ENCODE assay signal across 21 cellular contexts in genomic region chr10:30042820-30043219, GRCh38. TPM values are rescaled to one million over a fixed set of nuclear protein-coding genes. Genes with fewer than 3 reads are reported as not detected.
DNase-seq lines count a peak whose midpoint lies in the region; ATAC-seq and TF ChIP-seq lines count a peak whose summit lies in the region.
"Had no signal": no experiment of that assay in that cellular context is flagged by ENCODE, and none has a peak within 500 bp of the region (broad histone marks: within the 10 kb centered on the region; RNA-seq: fewer than 3 reads in every experiment).

No MANE protein-coding gene starts in this region.

- H3K36me3 ChIP-seq in left ventricle myocardium inferior (peaks cover 34% of the 10 kb centered on the region), uterus (no peaks in the 10 kb centered on the region)
- H3K36me3 ChIP-seq: BE2C had no signal

- peak overlapping the region; percentile 27 for H3K4me3 Mint-ChIP-seq in endothelial cell (ENCODE audit: unreplicated experiment)
- H3K4me3 Mint-ChIP-seq in neural crest cell, result no peak overlapping the region
- H3K4me3 Mint-ChIP-seq: CD4-positive, alpha-beta memory T cell had no signal

- H3K4me1 Mint-ChIP-seq in endothelial cell (ENCODE audit: unreplicated experiment) (peaks cover 97% of the 10 kb centered on the region), neural crest cell (peaks cover 20% of the 10 kb centered on the region)

- TF ChIP-seq POLR2A in uterus (IDR thresholded peaks at IDR 0.05), result no peak

- no peaks in the 10 kb centered on the region for H3K9me3 ChIP-seq in left ventricle myocardium inferior (replicated peaks)
- no peaks in the 10 kb centered on the region for H3K9me3 ChIP-seq in uterus
- H3K9me3 ChIP-seq: BE2C had no signal

- intact Hi-C loops in left ventricle myocardium inferior (cut with micrococcal nuclease), result no loop called here
- intact Hi-C loops in cardiac septum (cut with DNase I), result no loop called here
- intact Hi-C loops in uterus (cut with DNase I; ENCODE audit: low total_unique reads), result no loop called here
- intact Hi-C loops in left colon (cut with DNase I, micrococcal nuclease), result no loop called here

- peaks cover 77% of the 10 kb centered on the region for H3K27me3 ChIP-seq in left ventricle myocardium inferior (ENCODE audit: low read depth)
- no peaks in the 10 kb centered on the region for H3K27me3 ChIP-seq in uterus
- H3K27me3 ChIP-seq: BE2C had no signal

- peak overlapping the region; percentile 85 for H3K27ac Mint-ChIP-seq in endothelial cell (ENCODE audit: unreplicated experiment)
- peak overlapping the region; percentile 53 for H3K27ac Mint-ChIP-seq in neural crest cell (ENCODE audit: unreplicated experiment)
- H3K27ac Mint-ChIP-seq: CD4-positive, alpha-beta memory T cell had no signal

- DNase-seq in left ventricle myocardium inferior (no peak), cardiac septum (ENCODE audit: low spot score) (no peak), endothelial cell (ENCODE audit: low spot score) (no peak), neural crest cell (ENCODE audit: low read depth, low spot score) (no peak), uterus (no peak), NCI-H510A (lab: John Stamatoyannopoulos, UW) (no peak), SKM-1 (lab: John Stamatoyannopoulos, UW; ENCODE audit: unreplicated experiment) (no peak), left colon (no peak)
- DNase-seq: BE2C; CD4-positive, alpha-beta memory T cell; DMS153; GDM1; GM23248; KBM-7; NCI-H1105 treated with DMSO at 0.1 percent for 48 hours; NCI-H187 treated with DMSO at 0.1 percent for 48 hours; NCI-H526; PC-3; RPMI8226; SIG-M5 had no signal

- H3K9me3 Mint-ChIP-seq in endothelial cell (ENCODE audit: unreplicated experiment) (no peaks in the 10 kb centered on the region), neural crest cell (no peaks in the 10 kb centered on the region)

- H3K36me3 Mint-ChIP-seq in endothelial cell (ENCODE audit: low read depth, unreplicated experiment) (peaks cover 94% of the 10 kb centered on the region), neural crest cell (ENCODE audit: low read depth) (peaks cover 2% of the 10 kb centered on the region)
- H3K36me3 Mint-ChIP-seq: CD4-positive, alpha-beta memory T cell had no signal

- H3K4me3 ChIP-seq in left ventricle myocardium inferior (no peak overlapping the region), uterus (no peak overlapping the region)
- H3K4me3 ChIP-seq: GM23248 had no signal

- TF ChIP-seq CTCF in left ventricle myocardium inferior (IDR thresholded peaks at IDR 0.05; ENCODE audit: borderline replicate concordance), result no peak
- no peak for TF ChIP-seq CTCF in endothelial cell (IDR thresholded peaks at IDR 0.05; ENCODE audit: unreplicated experiment)
- no peak for TF ChIP-seq CTCF in neural crest cell (conservative IDR thresholded peaks at IDR 0.05)
- TF ChIP-seq CTCF in uterus (IDR thresholded peaks at IDR 0.05), result no peak

- no peak for ATAC-seq in left colon
- ATAC-seq: HCT116, PC-3 had no signal

- H3K27ac ChIP-seq in left ventricle myocardium inferior (replicated peaks) (peak overlapping the region; percentile 83), uterus (peak overlapping the region; percentile 63 to 64)
- H3K27ac ChIP-seq: GM23248 had no signal

- H3K27me3 Mint-ChIP-seq in endothelial cell (ENCODE audit: unreplicated experiment) (peaks cover 30% of the 10 kb centered on the region), neural crest cell (ENCODE audit: low read depth) (no peaks in the 10 kb centered on the region)

- peaks cover 92% of the 10 kb centered on the region for H3K4me1 ChIP-seq in left ventricle myocardium inferior
- H3K4me1 ChIP-seq in uterus, result no peaks in the 10 kb centered on the region
- H3K4me1 ChIP-seq: BE2C had no signal

RNA-seq across cellular contexts. Expression of gene JCAD, which starts 16.6 kb away (rescaled TPM):
- total RNA-seq in left ventricle myocardium inferior, result 23.5 TPM
- total RNA-seq in cardiac septum, result 19.3 TPM
- total RNA-seq in endothelial cell (ENCODE audit: unreplicated experiment), result 234 TPM
- total RNA-seq in neural crest cell, result 0.61 and 1.2 TPM in 2 replicates
- 10 to 100 TPM; 25.6 to 99.1 (median 49.9) TPM for total RNA-seq in uterus
- total RNA-seq in left colon, result 10 to 100 TPM in 1 of 2 donors, 1 to 10 TPM in 1; 1.8 to 24.7 TPM
- total RNA-seq: CD4-positive, alpha-beta memory T cell had no signal
